ENCODE assay signal across 18 cellular contexts in the genomic region with DNA sequence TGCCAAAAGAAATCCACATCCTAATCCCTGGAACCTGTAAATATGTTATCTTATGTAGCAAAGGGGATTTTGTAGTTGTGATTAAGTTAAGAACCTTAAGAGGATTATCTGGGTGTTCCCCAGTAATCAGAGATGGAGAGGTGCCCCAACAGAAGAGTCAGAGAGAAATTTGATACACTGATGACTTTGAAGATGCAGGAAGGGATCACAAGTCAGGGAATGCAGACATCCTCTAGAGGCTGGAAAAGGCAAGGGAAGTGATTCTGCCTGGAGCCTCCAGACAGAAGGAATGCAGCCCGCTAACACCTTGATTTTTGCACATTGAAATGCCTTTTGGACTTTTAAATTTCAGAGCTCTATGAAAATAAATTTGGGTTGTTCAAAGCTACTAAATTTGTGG.
"Had no signal": no experiment of that assay in that cellular context is flagged by ENCODE, and none has a peak within 500 bp of the region (broad histone marks: within the 10 kb centered on the region; RNA-seq: fewer than 3 reads in every experiment).

No MANE protein-coding gene starts in this region.

- H3K4me3 ChIP-seq: colonic mucosa, hepatocyte, ovary, suprapubic skin, thyroid gland had no signal

- H3K27ac ChIP-seq: colonic mucosa, foreskin keratinocyte, hepatocyte, ovary, suprapubic skin, thyroid gland had no signal

- H3K36me3 ChIP-seq: colonic mucosa, ovary, suprapubic skin, thyroid gland had no signal

- H3K27me3 ChIP-seq: colonic mucosa, foreskin keratinocyte, hepatocyte, ovary, suprapubic skin, thyroid gland had no signal

- H3K4me1 ChIP-seq: colonic mucosa, foreskin keratinocyte, suprapubic skin, thyroid gland had no signal

- H3K9me3 Mint-ChIP-seq: type B pancreatic cell had no signal

- H2AFZ ChIP-seq: hepatocyte had no signal

- H3K4me2 ChIP-seq: hepatocyte had no signal

- H3K36me3 Mint-ChIP-seq: naive thymus-derived CD4-positive, alpha-beta T cell; type B pancreatic cell had no signal

- H3K79me2 ChIP-seq: hepatocyte had no signal

- H3K9me3 ChIP-seq: colonic mucosa, ovary, suprapubic skin, thyroid gland had no signal

- H3K4me1 Mint-ChIP-seq: naive thymus-derived CD4-positive, alpha-beta T cell had no signal

- H3K27me3 Mint-ChIP-seq: naive thymus-derived CD4-positive, alpha-beta T cell; type B pancreatic cell had no signal

- ATAC-seq: foreskin keratinocyte; left colon; naive thymus-derived CD4-positive, alpha-beta T cell; right cardiac atrium had no signal

- H3K27ac Mint-ChIP-seq: naive thymus-derived CD4-positive, alpha-beta T cell; type B pancreatic cell had no signal

- DNase-seq: colonic mucosa; dermis blood vessel endothelial cell; erythroblast; foreskin keratinocyte; head of caudate nucleus; left colon; naive thymus-derived CD4-positive, alpha-beta T cell; nucleus accumbens; ovary; right cardiac atrium; small intestine; stimulated activated CD4-positive, alpha-beta T cell treated with anti-CD3 and anti-CD28 coated beads, Interleukin-12 subunit alpha, Interleukin-12 subunit beta, amount 100 ng/mL, for 4 hours; stimulated activated CD4-positive, alpha-beta T cell treated with anti-CD3 and anti-CD28 coated beads, Interleukin-2, amount 100 ng/mL, for 48 hours; stimulated activated naive CD4-positive, alpha-beta T cell treated with Interleukin-2 at 50 U/mL for 16 hours; thyroid gland had no signal

- H3K4me3 Mint-ChIP-seq: naive thymus-derived CD4-positive, alpha-beta T cell; type B pancreatic cell had no signal
